Comparison of ENCODE assay signal across 23 cellular contexts in the genomic region with DNA sequence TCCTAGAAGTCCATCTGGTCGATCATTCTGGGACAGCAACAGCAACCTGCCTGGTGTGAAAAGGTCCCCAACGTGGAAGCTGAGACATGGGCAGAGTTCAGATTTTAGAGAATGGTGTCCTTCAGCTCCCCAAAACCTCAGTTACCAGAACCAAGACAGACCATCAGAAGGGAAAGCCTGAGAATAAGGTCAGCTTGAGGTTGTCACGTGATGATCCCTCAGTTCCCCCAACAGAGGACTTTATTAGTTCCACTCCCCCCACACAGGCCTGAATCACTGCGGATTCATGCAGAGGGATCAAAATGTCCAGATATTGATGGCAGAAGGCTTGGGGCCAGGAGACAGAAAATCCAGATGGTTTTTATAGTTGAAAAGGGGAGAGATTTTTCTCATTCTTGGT.
DNase-seq lines count a peak whose midpoint lies in the region; ATAC-seq, FAIRE-seq and TF ChIP-seq lines count a peak whose summit lies in the region.
"Had no signal": no experiment of that assay in that cellular context is flagged by ENCODE, and none has a peak within 500 bp of the region (broad histone marks: within the 10 kb centered on the region; RNA-seq: fewer than 3 reads in every experiment).

No MANE protein-coding gene starts in this region.

- H3K36me3 ChIP-seq in HepG2 (replicated peaks in 1 of 2; ENCODE audit: control insufficient read depth in 1 of 2, insufficient read depth in 2 of 2, low read length in 2 of 2) (no peaks in the 10 kb centered on the region), right lobe of liver (no peaks in the 10 kb centered on the region), H1 (ENCODE audit: control insufficient read depth in 2 of 4, insufficient read depth in 4 of 4, low read length in 3 of 4) (no peaks in the 10 kb centered on the region)
- H3K36me3 ChIP-seq: BLaER1 treated with 17β-estradiol and CSF1 and Interleukin-3, amounts not matched to agents 10 nM and 100 nM had no signal

- intact Hi-C loops in HepG2 (cut with micrococcal nuclease; ENCODE audit: unreplicated experiment) (no loop called here), right lobe of liver (cut with DNase I) (no loop called here)

- H4K5ac ChIP-seq in H1 (ENCODE audit: insufficient read length, low read depth, low read length) = no peak overlapping the region

- no peak overlapping the region for H3K23ac ChIP-seq in H1 (ENCODE audit: insufficient read length)

- no peak for ATAC-seq in HepG2
- no peak for ATAC-seq in right lobe of liver
- no peak for ATAC-seq in GM21423 (IDR thresholded peaks at IDR 0.05; ENCODE audit: unreplicated experiment)
- ATAC-seq: A549; CD8-positive, alpha-beta T cell; GM12878 had no signal

- no peak overlapping the region for H3K27ac ChIP-seq in HepG2 (ENCODE audit: extremely low read length, insufficient read depth, low read length)
- H3K27ac ChIP-seq in right lobe of liver = no peak overlapping the region
- H3K27ac ChIP-seq in H1 (ENCODE audit: low read depth, low read length) = no peak overlapping the region
- H3K27ac ChIP-seq: 22Rv1; A549; BLaER1 treated with 17β-estradiol and CSF1 and Interleukin-3, amounts not matched to agents 10 nM and 100 nM; C4-2B had no signal

- no peak overlapping the region for H3K4me3 Mint-ChIP-seq in mesothelial cell of epicardium
- H3K4me3 Mint-ChIP-seq: B cell; CD4-positive, alpha-beta T cell; CD8-positive, alpha-beta T cell had no signal

- H3K27me3 ChIP-seq in HepG2 (ENCODE audit: control insufficient read depth in 1 of 2, insufficient read depth in 2 of 2, low read length in 2 of 2) (peaks cover 0 to 15% of the 10 kb centered on the region in 2 experiments; a peak in 2 of 5 replicates), right lobe of liver (no peaks in the 10 kb centered on the region), H1 (replicated peaks in 1 of 4; ENCODE audit: control insufficient read depth in 3 of 4, extremely low read depth in 1 of 4, insufficient read depth in 3 of 4, low read length in 3 of 4) (no peaks in the 10 kb centered on the region)
- H3K27me3 ChIP-seq: BLaER1 treated with 17β-estradiol and CSF1 and Interleukin-3, amounts not matched to agents 10 nM and 100 nM had no signal

- BruUV-seq in HepG2 (replicated peaks; lab: Mats Ljungman, UMichigan) = no TSS peak

- no peaks in the 10 kb centered on the region for H3K79me1 ChIP-seq in H1 (ENCODE audit: low read depth, low read length)

- no peak for TF ChIP-seq POLR2A in HepG2 (IDR thresholded peaks at IDR 0.05; ENCODE audit: insufficient read depth in 1 of 2, low read depth in 2 of 2, low read length in 2 of 2)
- no peak for TF ChIP-seq POLR2A in right lobe of liver (IDR thresholded peaks at IDR 0.05)
- TF ChIP-seq POLR2A in H1 (IDR thresholded peaks at IDR 0.05; ENCODE audit: control extremely low read depth in 1 of 2, low read depth in 2 of 2, low read length in 2 of 2) = no peak

- H3K56ac ChIP-seq in H1 (replicated peaks; ENCODE audit: insufficient read length, low read depth, low read length) = no peak overlapping the region

- no peak for TF ChIP-seq EP300 in HepG2 (IDR thresholded peaks at IDR 0.05; ENCODE audit: low read depth in 2 of 2, low read length in 2 of 2)
- TF ChIP-seq EP300 in HepG2 (CRISPR knock-in tag; IDR thresholded peaks at IDR 0.05; ENCODE audit: borderline replicate concordance) = no peak
- no peak for TF ChIP-seq EP300 in H1 (IDR thresholded peaks at IDR 0.05; ENCODE audit: borderline replicate concordance in 1 of 2, low read depth in 2 of 2, low read length in 2 of 2)

- no peak overlapping the region for H3K14ac ChIP-seq in H1 (ENCODE audit: insufficient read length)

- H3K4me2 ChIP-seq in HepG2 (ENCODE audit: low read depth, low read length) = no peak overlapping the region
- H3K4me2 ChIP-seq in H1 (ENCODE audit: insufficient read depth in 1 of 2, low read depth in 2 of 2, low read length in 2 of 2) = no peak overlapping the region
- H3K4me2 ChIP-seq: A549; BLaER1 treated with 17β-estradiol and CSF1 and Interleukin-3, amounts not matched to agents 10 nM and 100 nM had no signal

- H2BK15ac ChIP-seq in H1 (ENCODE audit: low read length) = no peak overlapping the region

- H3K9ac ChIP-seq in HepG2 (ENCODE audit: insufficient read depth, low read depth, low read length) (no peak overlapping the region), H1 (replicated peaks in 1 of 4; ENCODE audit: extremely low read depth in 1 of 4, low read depth in 3 of 4, low read length in 3 of 4) (no peak overlapping the region)
- H3K9ac ChIP-seq: BLaER1 treated with 17β-estradiol and CSF1 and Interleukin-3, amounts not matched to agents 10 nM and 100 nM had no signal

- H4K91ac ChIP-seq in H1 (replicated peaks; ENCODE audit: insufficient read length, low read length) = no peak overlapping the region

- H3K36me3 Mint-ChIP-seq in mesothelial cell of epicardium = no peaks in the 10 kb centered on the region
- H3K36me3 Mint-ChIP-seq: CD8-positive, alpha-beta T cell had no signal

- H2BK12ac ChIP-seq in H1 (ENCODE audit: low read depth, low read length) = 0 out of 2 replicates have a peak overlapping the region, but pooled peaks have one; percentile 11

- H3K4me1 ChIP-seq in HepG2 (ENCODE audit: insufficient read depth, low read length) (no peaks in the 10 kb centered on the region), right lobe of liver (no peaks in the 10 kb centered on the region), H1 (replicated peaks in 1 of 4; ENCODE audit: control insufficient read depth in 3 of 4, insufficient read depth in 4 of 4, low read length in 3 of 4) (peaks cover 0 to 16% (median 9%) of the 10 kb centered on the region in 4 experiments)
- H3K4me1 ChIP-seq: A549; BLaER1 treated with 17β-estradiol and CSF1 and Interleukin-3, amounts not matched to agents 10 nM and 100 nM; Caco-2 had no signal

- H3K18ac ChIP-seq in H1 (ENCODE audit: extremely low read depth, low read length) = no peak overlapping the region

- H4K20me1 ChIP-seq in HepG2 (ENCODE audit: insufficient read depth, low read length) (no peaks in the 10 kb centered on the region), H1 (replicated peaks in 1 of 2; ENCODE audit: control insufficient read depth in 1 of 2, insufficient read depth in 2 of 2, low read length in 2 of 2) (no peaks in the 10 kb centered on the region)
- H4K20me1 ChIP-seq: BLaER1 treated with 17β-estradiol and CSF1 and Interleukin-3, amounts not matched to agents 10 nM and 100 nM had no signal

- in situ Hi-C loops in HepG2 (cut with HindIII; ENCODE audit: extremely low pct_ligation_motif_present, low pct_unique_long_range_greater_than_20kb) = no loop called here

- peaks cover 1% of the 10 kb centered on the region; the same call in 1 of the 2 replicates for H3K23me2 ChIP-seq in H1 (ENCODE audit: low read depth, low read length)

- peaks cover 11% of the 10 kb centered on the region for H3K27me3 Mint-ChIP-seq in mesothelial cell of epicardium (ENCODE audit: low read depth)
- H3K27me3 Mint-ChIP-seq: B cell; CD4-positive, alpha-beta T cell had no signal

- WGBS in HepG2 (ENCODE audit: low lambda C conversion rate) = 0% methylated on average over 4 of the region's 4 CpGs
- 19% methylated on average over 3 of the region's 4 CpGs for WGBS in right lobe of liver (ENCODE audit: insufficient coverage, low coverage, low lambda C conversion rate, missing lambda C conversion rate)
- 97% methylated on average over 4 of the region's 4 CpGs; no CpG with 5 or more reads in 1 of the 2 experiments for WGBS in H1 (ENCODE audit: extremely low coverage in 1 of 2, insufficient coverage in 1 of 2, insufficient read length in 1 of 2, insufficient replicate concordance in 2 of 2, low coverage in 1 of 2, low lambda C conversion rate in 2 of 2, missing lambda C conversion rate in 1 of 2), 2 experiments

- no peak for TF ChIP-seq RAD21 in HepG2 (CRISPR knock-in tag; IDR thresholded peaks at IDR 0.05)
- no peak for TF ChIP-seq RAD21 in H1 (IDR thresholded peaks at IDR 0.05 in 1 of 2, conservative IDR thresholded peaks at IDR 0.05 in 1 of 2; ENCODE audit: low read depth in 2 of 2, low read length in 2 of 2)

- no peak overlapping the region for H2BK120ac ChIP-seq in H1 (replicated peaks; ENCODE audit: low read depth, low read length)

- H3K4ac ChIP-seq in H1 (replicated peaks; ENCODE audit: insufficient read length, low read depth, low read length) = no peak overlapping the region

- H2AFZ ChIP-seq in HepG2 (ENCODE audit: low read length) = no peak overlapping the region
- no peak overlapping the region for H2AFZ ChIP-seq in H1 (ENCODE audit: low read length)

- TF ChIP-seq CTCF in HepG2 (CRISPR knock-in tag; IDR thresholded peaks at IDR 0.05) (no peak), right lobe of liver (IDR thresholded peaks at IDR 0.05) (no peak), H1 (IDR thresholded peaks at IDR 0.05; ENCODE audit: control extremely low read depth in 1 of 3, insufficient read depth in 1 of 3, low read depth in 1 of 3, low read length in 3 of 3) (no peak), mesothelial cell of epicardium (IDR thresholded peaks at IDR 0.05; ENCODE audit: unreplicated experiment) (no peak)

- H4K8ac ChIP-seq in H1 (ENCODE audit: extremely low read depth, insufficient read depth, low read length) = no peak overlapping the region

- peaks cover 1% of the 10 kb centered on the region for H3K9me3 Mint-ChIP-seq in mesothelial cell of epicardium
- H3K9me3 Mint-ChIP-seq: CD4-positive, alpha-beta T cell; CD8-positive, alpha-beta T cell had no signal

- H3K4me3 ChIP-seq in HepG2 (replicated peaks in 1 of 3; ENCODE audit: insufficient read depth in 1 of 3, low read depth in 2 of 3, low read length in 3 of 3) = no peak overlapping the region
- H3K4me3 ChIP-seq in right lobe of liver = no peak overlapping the region
- no peak overlapping the region for H3K4me3 ChIP-seq in H1 (ENCODE audit: extremely low read depth in 1 of 4, insufficient read depth in 2 of 4, low read depth in 3 of 4, low read length in 4 of 4)
- H3K4me3 ChIP-seq: A549; BLaER1 treated with 17β-estradiol and CSF1 and Interleukin-3, amounts not matched to agents 10 nM and 100 nM; GM12878 had no signal

- H2AK5ac ChIP-seq in H1 (ENCODE audit: low read depth, low read length) = no peak overlapping the region

- FAIRE-seq in HepG2 (lab: Jason Lieb, UNC) (no peak), H1 (lab: Jason Lieb, UNC) (no peak)
- FAIRE-seq: A549, D721Med, G401.6, GM12878, GM12892, GM18507 had no signal

- no peak overlapping the region for H2BK20ac ChIP-seq in H1 (ENCODE audit: low read length)

- H3K4me1 Mint-ChIP-seq in mesothelial cell of epicardium = peaks cover 19% of the 10 kb centered on the region
- H3K4me1 Mint-ChIP-seq: B cell had no signal

- CTCF ChIA-PET in HepG2 (lab: Yijun Ruan, JAX; ENCODE audit: low intra/inter-chr PET ratio, low total read pairs) (no interaction called here), H1 (lab: Charles Lee; ENCODE audit: partially characterized antibody) (interaction anchor here (0.9 to 1.4 kb wide), 6 partner anchors 10 to 166 kb away, joined by 3 to 5 read pairs (median 4); no protein-coding TSS in a partner anchor)

- POLR2A ChIA-PET in HepG2 (lab: Yijun Ruan, JAX) (no interaction called here), H1 (lab: Charles Lee; ENCODE audit: partially characterized antibody) (interaction anchor here (1.7 to 6.1 kb wide), 2 partner anchors 10 to 23 kb away, joined by 6 to 39 read pairs; no protein-coding TSS in a partner anchor)

- H3K27ac Mint-ChIP-seq in mesothelial cell of epicardium = peak overlapping the region; percentile 40
- H3K27ac Mint-ChIP-seq: B cell; CD4-positive, alpha-beta T cell; CD8-positive, alpha-beta T cell had no signal

- H3K79me2 ChIP-seq in HepG2 (ENCODE audit: insufficient read depth, low read length) (no peaks in the 10 kb centered on the region), H1 (ENCODE audit: control insufficient read depth in 1 of 2, insufficient read depth in 2 of 2, low read length in 2 of 2) (no peaks in the 10 kb centered on the region)

- no peak for DNase-seq in HepG2 (ENCODE audit: low spot score)
- no peak for DNase-seq in right lobe of liver
- DNase-seq in H1 (ENCODE audit: low read depth in 1 of 2, low spot score in 2 of 2) = no peak
- DNase-seq in mesothelial cell of epicardium (ENCODE audit: low spot score in 2 of 2, unreplicated experiment in 2 of 2) = no peak
- DNase-seq in HCEC 1CT = no peak
- DNase-seq: AML-193; Caco-2; Calu3; CD4-positive, alpha-beta T cell; CD8-positive, alpha-beta T cell; DMS79 treated with DMSO at 0.1 percent for 48 hours; GF-D8 had no signal

- H3K9me3 ChIP-seq in HepG2 (ENCODE audit: low read length) (no peaks in the 10 kb centered on the region), right lobe of liver (no peaks in the 10 kb centered on the region), H1 (ENCODE audit: insufficient read depth in 2 of 2, low read depth in 1 of 2, low read length in 1 of 2) (no peaks in the 10 kb centered on the region)
- H3K9me3 ChIP-seq: A549; BLaER1 treated with 17β-estradiol and CSF1 and Interleukin-3, amounts not matched to agents 10 nM and 100 nM; Caco-2 had no signal

- H2BK5ac ChIP-seq in H1 (ENCODE audit: low read depth, low read length) = no peak overlapping the region
